Comparison of ENCODE assay signal across 30 cellular contexts in genomic region chr12:40308851-40309420, GRCh38.
"Had no signal": no experiment of that assay in that cellular context is flagged by ENCODE, and none has a peak within 500 bp of the region (broad histone marks: within the 10 kb centered on the region; RNA-seq: fewer than 3 reads in every experiment).

No MANE protein-coding gene starts in this region.

- H3K9me3 ChIP-seq: ovary, psoas muscle, right lobe of liver, sigmoid colon, suprapubic skin, testis, tibial artery, transverse colon, upper lobe of right lung, uterus had no signal

- ATAC-seq: naive thymus-derived CD8-positive, alpha-beta T cell; natural killer cell treated with Interleukin-12 subunit alpha and Interleukin-12 subunit beta and Interleukin-15 and Interleukin-18, amount 100 ng/mL, for 72 hours; psoas muscle; right cardiac atrium; right lobe of liver; stimulated activated effector memory CD8-positive, alpha-beta T cell treated with anti-CD3 and anti-CD28 coated beads, Interleukin-12 subunit alpha, Interleukin-12 subunit beta, amount 100 ng/mL, for 72 hours; stimulated activated naive CD8-positive, alpha-beta T cell treated with anti-CD3 and anti-CD28 coated beads, Interleukin-15, amount 100 ng/mL, for 72 hours; stimulated activated naive CD8-positive, alpha-beta T cell treated with anti-CD3 and anti-CD28 coated beads, Interleukin-15, Interleukin-2, amounts not matched to agents 100 U/mL and 50 U/mL, for 24 hours; upper lobe of right lung had no signal

- H3K9me3 Mint-ChIP-seq: naive thymus-derived CD8-positive, alpha-beta T cell; natural killer cell treated with Interleukin-12 subunit alpha and Interleukin-12 subunit beta and Interleukin-15 and Interleukin-18, amount 100 ng/mL, for 72 hours; nephron progenitor cell; neural crest cell; stimulated activated effector memory CD8-positive, alpha-beta T cell treated with anti-CD3 and anti-CD28 coated beads, Interleukin-12 subunit alpha, Interleukin-12 subunit beta, amount 100 ng/mL, for 72 hours; stimulated activated naive CD8-positive, alpha-beta T cell treated with anti-CD3 and anti-CD28 coated beads, Interleukin-15, amount 100 ng/mL, for 72 hours; type B pancreatic cell had no signal

- H3K27me3 Mint-ChIP-seq: naive thymus-derived CD8-positive, alpha-beta T cell; natural killer cell treated with Interleukin-12 subunit alpha and Interleukin-12 subunit beta and Interleukin-15 and Interleukin-18, amount 100 ng/mL, for 72 hours; progenitor cell of endocrine pancreas; stimulated activated naive CD8-positive, alpha-beta T cell treated with anti-CD3 and anti-CD28 coated beads, Interleukin-15, amount 100 ng/mL, for 72 hours; type B pancreatic cell had no signal

- H3K4me3 ChIP-seq: ovary, psoas muscle, right lobe of liver, sigmoid colon, suprapubic skin, testis, tibial artery, transverse colon, upper lobe of right lung, uterus had no signal

- H3K27me3 ChIP-seq: ovary, right lobe of liver, sigmoid colon, suprapubic skin, testis, tibial artery, transverse colon, upper lobe of right lung, uterus had no signal

- H3K27ac ChIP-seq: ovary, parathyroid adenoma, psoas muscle, right lobe of liver, sigmoid colon, suprapubic skin, testis, tibial artery, transverse colon, upper lobe of right lung, uterus had no signal

- H3K27ac Mint-ChIP-seq: naive thymus-derived CD8-positive, alpha-beta T cell; natural killer cell treated with Interleukin-12 subunit alpha and Interleukin-12 subunit beta and Interleukin-15 and Interleukin-18, amount 100 ng/mL, for 72 hours; nephron progenitor cell; progenitor cell of endocrine pancreas; stimulated activated effector memory CD8-positive, alpha-beta T cell treated with anti-CD3 and anti-CD28 coated beads, Interleukin-12 subunit alpha, Interleukin-12 subunit beta, amount 100 ng/mL, for 72 hours; stimulated activated naive CD8-positive, alpha-beta T cell treated with anti-CD3 and anti-CD28 coated beads, Interleukin-15, amount 100 ng/mL, for 72 hours; type B pancreatic cell had no signal

- H3K4me1 Mint-ChIP-seq: naive thymus-derived CD8-positive, alpha-beta T cell; nephron progenitor cell; stimulated activated effector memory CD8-positive, alpha-beta T cell treated with anti-CD3 and anti-CD28 coated beads, Interleukin-12 subunit alpha, Interleukin-12 subunit beta, amount 100 ng/mL, for 72 hours; stimulated activated naive CD8-positive, alpha-beta T cell treated with anti-CD3 and anti-CD28 coated beads, Interleukin-15, amount 100 ng/mL, for 72 hours had no signal

- H3K79me2 ChIP-seq: parathyroid adenoma had no signal

- H3K4me3 Mint-ChIP-seq: naive thymus-derived CD8-positive, alpha-beta T cell; natural killer cell treated with Interleukin-12 subunit alpha and Interleukin-12 subunit beta and Interleukin-15 and Interleukin-18, amount 100 ng/mL, for 72 hours; nephron progenitor cell; stimulated activated effector memory CD8-positive, alpha-beta T cell treated with anti-CD3 and anti-CD28 coated beads, Interleukin-12 subunit alpha, Interleukin-12 subunit beta, amount 100 ng/mL, for 72 hours; stimulated activated naive CD8-positive, alpha-beta T cell treated with anti-CD3 and anti-CD28 coated beads, Interleukin-15, amount 100 ng/mL, for 72 hours; type B pancreatic cell had no signal

- H3K36me3 Mint-ChIP-seq: naive thymus-derived CD8-positive, alpha-beta T cell; natural killer cell treated with Interleukin-12 subunit alpha and Interleukin-12 subunit beta and Interleukin-15 and Interleukin-18, amount 100 ng/mL, for 72 hours; stimulated activated effector memory CD8-positive, alpha-beta T cell treated with anti-CD3 and anti-CD28 coated beads, Interleukin-12 subunit alpha, Interleukin-12 subunit beta, amount 100 ng/mL, for 72 hours; type B pancreatic cell had no signal

- H3K36me3 ChIP-seq: ovary, transverse colon, uterus had no signal

- H2AFZ ChIP-seq: parathyroid adenoma had no signal

- H3K9ac ChIP-seq: parathyroid adenoma had no signal

- DNase-seq: nephron progenitor cell; occipital lobe; ovary; posterior cingulate gyrus; psoas muscle; right cardiac atrium; right lobe of liver; sigmoid colon; small intestine; stimulated activated CD4-positive, alpha-beta T cell treated with anti-CD3 and anti-CD28 coated beads, Interleukin-15, amount 100 ng/mL, for 24 hours; stimulated activated CD4-positive, alpha-beta T cell treated with anti-CD3 and anti-CD28 coated beads, Interleukin-2, amount 100 ng/mL, for 24 hours; stimulated activated CD4-positive, alpha-beta T cell treated with anti-CD3 and anti-CD28 coated beads, Interleukin-2, amount 100 ng/mL, for 48 hours; stimulated activated CD4-positive, alpha-beta T cell treated with anti-CD3 and anti-CD28 coated beads, Interleukin-4, amount 100 ng/mL, for 24 hours; stimulated activated naive CD4-positive, alpha-beta T cell; stimulated activated naive CD8-positive, alpha-beta T cell treated with anti-CD3 and anti-CD28 coated beads, Interleukin-15, amount 100 ng/mL, for 72 hours; stimulated activated naive CD8-positive, alpha-beta T cell treated with anti-CD3 and anti-CD28 coated beads, Interleukin-15, Interleukin-2, amounts not matched to agents 100 U/mL and 50 U/mL, for 24 hours; substantia nigra; testis; tibial artery; transverse colon; upper lobe of right lung; uterus had no signal

- H3K4me1 ChIP-seq: parathyroid adenoma, psoas muscle, right lobe of liver, sigmoid colon, testis, tibial artery, transverse colon, upper lobe of right lung, uterus had no signal
